ENCODE assay signal across 8 cellular contexts in the genomic region with DNA sequence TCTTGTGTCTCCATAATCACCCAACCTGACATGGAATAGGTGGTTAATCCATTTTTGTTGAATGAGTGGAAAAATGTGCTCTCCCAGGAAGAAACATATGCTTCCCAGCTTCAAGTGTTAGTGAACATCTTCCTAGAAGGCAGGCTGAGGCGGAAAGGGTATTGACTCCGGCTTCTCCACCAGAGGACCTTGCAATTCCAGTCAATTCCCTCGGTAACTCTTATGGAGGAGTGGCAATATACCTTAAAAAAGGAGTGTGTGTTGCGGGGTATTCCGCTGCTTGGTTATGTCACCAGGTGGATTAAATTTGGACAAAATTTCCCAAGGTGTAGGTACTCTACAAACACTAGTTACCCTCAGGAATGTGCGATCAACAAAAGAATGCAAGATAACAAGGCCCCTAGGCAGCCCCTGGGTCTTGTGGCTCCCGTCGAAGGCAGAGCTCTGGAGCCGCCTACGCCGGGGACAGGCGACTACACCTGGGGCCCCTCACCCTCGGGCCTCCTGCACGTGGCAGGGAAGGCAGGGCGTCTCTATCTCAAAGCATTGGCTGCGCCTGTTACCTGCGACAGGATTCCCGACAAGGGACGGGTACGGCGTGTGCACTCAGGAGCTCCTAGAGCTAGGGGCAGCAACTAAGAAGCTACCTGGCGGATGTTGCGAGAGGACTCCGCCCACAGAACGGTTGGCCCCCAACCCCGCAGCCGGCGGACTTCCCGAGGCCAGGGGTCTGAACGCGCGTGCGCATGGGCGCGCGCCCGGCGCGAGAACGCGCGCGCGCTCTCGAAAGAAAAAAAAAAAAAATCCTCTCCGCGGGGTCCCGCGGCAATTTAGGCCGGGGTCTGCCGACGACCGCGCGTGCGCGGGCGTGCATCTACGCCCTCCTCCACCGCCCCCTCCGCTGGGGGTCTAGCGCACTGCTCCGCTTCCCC. TPM values are rescaled to one million over a fixed set of nuclear protein-coding genes. Genes with fewer than 3 reads are reported as not detected.
DNase-seq lines count a peak whose midpoint lies in the region; ATAC-seq, FAIRE-seq and TF ChIP-seq lines count a peak whose summit lies in the region.

A gene (minus strand): TSS at position 659 of the 932 bp plus-strand sequence. CDS start 8,355 bp downstream, outside the sequence.

- no peaks in the 10 kb centered on the region for H3K9me3 Mint-ChIP-seq in activated T-cell treated with anti-CD3 and anti-CD28 coated beads, Interleukin-2, amount 50 U/mL, for 4 hours

- ATAC-seq in HG03064 (IDR thresholded peaks at IDR 0.05; ENCODE audit: low read depth, unreplicated experiment) = peak; percentile 17
- peak; percentile 8 to 11 for ATAC-seq in activated T-cell treated with anti-CD3 and anti-CD28 coated beads, Interleukin-2, amount 50 U/mL, for 4 hours

- H3K27me3 Mint-ChIP-seq in activated T-cell treated with anti-CD3 and anti-CD28 coated beads, Interleukin-2, amount 50 U/mL, for 4 hours (ENCODE audit: low read depth) = no peaks in the 10 kb centered on the region

- no peaks in the 10 kb centered on the region for H3K36me3 ChIP-seq in neuron (ENCODE audit: insufficient read depth, low read length)

- peaks cover 8% of the 10 kb centered on the region for H3K4me1 ChIP-seq in neuron (ENCODE audit: insufficient read depth, low read length)

- H3K4me3 Mint-ChIP-seq in activated T-cell treated with anti-CD3 and anti-CD28 coated beads, Interleukin-2, amount 50 U/mL, for 4 hours = peak within 1 kb of the TSS; percentile 89

- peak; percentile 48 for DNase-seq in GM12892 (ENCODE audit: insufficient read length)
- peak; percentile 81 for DNase-seq in NCI-H82 treated with DMSO at 0.1 percent for 48 hours (lab: John Stamatoyannopoulos, UW; ENCODE audit: unreplicated experiment)
- DNase-seq in activated T-cell treated with anti-CD3 and anti-CD28 coated beads, Interleukin-2, amount 50 U/mL, for 4 hours = peak; percentile 27
- DNase-seq in fibroblast of mammary gland (ENCODE audit: low read depth) = no peak
- DNase-seq in ureter (ENCODE audit: low spot score) = peak; percentile 47
- no peak for DNase-seq in middle frontal gyrus (ENCODE audit: extremely low spot score, low spot score)

- TF ChIP-seq CTCF in fibroblast of mammary gland (conservative IDR thresholded peaks at IDR 0.05; ENCODE audit: control insufficient read depth, insufficient read depth, low read depth, low read length) = no peak

- peak; percentile 53 for FAIRE-seq in GM12892 (lab: Jason Lieb, UNC)

- H2AFZ ChIP-seq in neuron (ENCODE audit: low read depth, low read length) = peak within 1 kb of the TSS; percentile 90

- no peak for TF ChIP-seq POLR2A in GM12892 (IDR thresholded peaks at IDR 0.05; ENCODE audit: low read depth, low read length)

- H3K27me3 ChIP-seq in neuron (ENCODE audit: insufficient read depth, low read length) = no peaks in the 10 kb centered on the region

- peaks cover 22% of the 10 kb centered on the region for H3K4me1 Mint-ChIP-seq in activated T-cell treated with anti-CD3 and anti-CD28 coated beads, Interleukin-2, amount 50 U/mL, for 4 hours (ENCODE audit: low read depth)

- H3K4me3 ChIP-seq in fibroblast of mammary gland (ENCODE audit: control insufficient read depth, low read depth, low read length) (peak within 1 kb of the TSS; percentile 95), neuron (ENCODE audit: low read length) (peak within 1 kb of the TSS; percentile 93)

- H3K9me3 ChIP-seq in neuron (ENCODE audit: low read length) = no peaks in the 10 kb centered on the region

- H3K36me3 Mint-ChIP-seq in activated T-cell treated with anti-CD3 and anti-CD28 coated beads, Interleukin-2, amount 50 U/mL, for 4 hours (ENCODE audit: insufficient read depth) = no peaks in the 10 kb centered on the region

RNA-seq across cellular contexts. Expression of the gene that starts here (rescaled TPM):
- 0.02 TPM for polyA plus RNA-seq in GM12892 (2012; ENCODE audit: missing spikeins)
- total RNA-seq in activated T-cell treated with anti-CD3 and anti-CD28 coated beads, Interleukin-2, amount 50 U/mL, for 4 hours = not detected
- not detected for total RNA-seq in ureter

Comparison
In these comparisons a context has a peak if more than half of its experiments do, and no peak if none do; other contexts are left out.
1. Peak in DNase-seq and ATAC-seq in activated T-cell treated with anti-CD3 and anti-CD28 coated beads, Interleukin-2, amount 50 U/mL, for 4 hours; RNA of the gene not detected or under 1 TPM.
2. Peak in DNase-seq in ureter; RNA of the gene not detected or under 1 TPM.
3. DNase-seq: peak in GM12892 (single experiment) and NCI-H82 treated with DMSO at 0.1 percent for 48 hours (single experiment); none in fibroblast of mammary gland (single experiment) and middle frontal gyrus (single experiment).